Comparison of ENCODE assay signal across 11 cellular contexts in genomic region chr9:104605527-104605926, GRCh38. TPM values are rescaled to one million over a fixed set of nuclear protein-coding genes. Genes with fewer than 3 reads are reported as not detected.
"Had no signal": no experiment of that assay in that cellular context is flagged by ENCODE, and none has a peak within 500 bp of the region (broad histone marks: within the 10 kb centered on the region; RNA-seq: fewer than 3 reads in every experiment).

Gene OR13C2 (minus strand): TSS chr9:104605627. CDS start chr9:104605627, 0 bp downstream.

RNA-seq across cellular contexts. Expression of gene OR13C2, which starts in this region (rescaled TPM):
- total RNA-seq: stomach, subcutaneous adipose tissue, suprapubic skin, thoracic aorta, tibial nerve, transverse colon, upper lobe of left lung, upper lobe of right lung, ureter, urinary bladder, vagina had no signal
